ENCODE assay signal across 8 cellular contexts in genomic region chr14:23969433-23970282, GRCh38. TPM values are rescaled to one million over a fixed set of nuclear protein-coding genes. Genes with fewer than 3 reads are reported as not detected.
DNase-seq lines count a peak whose midpoint lies in the region; ATAC-seq and TF ChIP-seq lines count a peak whose summit lies in the region.
"Not testable (repeated sequence)": the region's sequence is repeated elsewhere in the genome, so short reads cannot be mapped to it uniquely, and the experiment has no call there.

No MANE protein-coding gene starts in this region.

- not testable (repeated sequence) for H3K27me3 ChIP-seq in ascending aorta; heart left ventricle; osteoblast (ENCODE audit: insufficient read depth, low read length)

- H3K4me3 ChIP-seq in ascending aorta (peak overlapping the region; percentile 52 to 63), heart left ventricle (peak overlapping the region; percentile 24 to 63 (median 50)), osteoblast (ENCODE audit: insufficient read depth, low read length) (peak overlapping the region; percentile 63)

- peak; percentile 78 for ATAC-seq in HG02571 (IDR thresholded peaks at IDR 0.05; ENCODE audit: unreplicated experiment)
- ATAC-seq in activated CD4-positive, alpha-beta T cell treated with anti-CD3 and anti-CD28 coated beads for 36 hours: peak; percentile 95
- peak; percentile 57 to 97 (median 92) for ATAC-seq in heart left ventricle
- peak; percentile 95 for ATAC-seq in stimulated activated effector memory CD8-positive, alpha-beta T cell treated with anti-CD3 and anti-CD28 coated beads, Interleukin-12 subunit alpha, Interleukin-12 subunit beta, amount 100 ng/mL, for 72 hours

- H3K27ac Mint-ChIP-seq in activated CD4-positive, alpha-beta T cell treated with anti-CD3 and anti-CD28 coated beads for 36 hours; stimulated activated effector memory CD8-positive, alpha-beta T cell treated with anti-CD3 and anti-CD28 coated beads, Interleukin-12 subunit alpha, Interleukin-12 subunit beta, amount 100 ng/mL, for 72 hours: not testable (repeated sequence)

- peak overlapping the region; percentile 65 for H3K4me2 ChIP-seq in osteoblast (ENCODE audit: insufficient read depth, low read length)

- 8 to 10% (median 9%) methylated on average over 13 to 58 of the region's 65 CpGs for WGBS in heart left ventricle, 4 donors

- POLR2A ChIA-PET in activated CD4-positive, alpha-beta T cell treated with anti-CD3 and anti-CD28 coated beads for 36 hours (lab: Charles Lee): not testable (repeated sequence)

- H4K20me1 ChIP-seq in osteoblast (ENCODE audit: insufficient read depth, low read length): not testable (repeated sequence)

- not testable (repeated sequence) for H3K36me3 Mint-ChIP-seq in activated CD4-positive, alpha-beta T cell treated with anti-CD3 and anti-CD28 coated beads for 36 hours (ENCODE audit: low read depth); stimulated activated effector memory CD8-positive, alpha-beta T cell treated with anti-CD3 and anti-CD28 coated beads, Interleukin-12 subunit alpha, Interleukin-12 subunit beta, amount 100 ng/mL, for 72 hours

- H3K79me2 ChIP-seq in osteoblast (ENCODE audit: insufficient read depth, low read length): not testable (repeated sequence)

- not testable (repeated sequence) for TF ChIP-seq CTCF in ascending aorta (IDR thresholded peaks at IDR 0.05); heart left ventricle (IDR thresholded peaks at IDR 0.05); osteoblast (IDR thresholded peaks at IDR 0.05; ENCODE audit: extremely low read depth, low read depth, low read length)

- DNase-seq in EH (ENCODE audit: low read depth): peak; percentile 28
- DNase-seq in NCI-H1092 treated with DMSO at 0.1 percent for 48 hours (lab: John Stamatoyannopoulos, UW): peak; percentile 58
- DNase-seq in activated CD4-positive, alpha-beta T cell treated with anti-CD3 and anti-CD28 coated beads for 36 hours: peak; percentile 76
- peak in 1 of 2 donors; percentile 82 for DNase-seq in ascending aorta (ENCODE audit: low spot score in 2 of 2)
- peak; percentile 36 to 77 (median 69) for DNase-seq in heart left ventricle
- not testable (repeated sequence) for DNase-seq in osteoblast (ENCODE audit: insufficient read length, low spot score, missing footprints)
- peak; percentile 43 to 75 for DNase-seq in stimulated activated effector memory CD8-positive, alpha-beta T cell treated with anti-CD3 and anti-CD28 coated beads, Interleukin-12 subunit alpha, Interleukin-12 subunit beta, amount 100 ng/mL, for 72 hours (ENCODE audit: low spot score in 2 of 2)

- H3K4me3 Mint-ChIP-seq in activated CD4-positive, alpha-beta T cell treated with anti-CD3 and anti-CD28 coated beads for 36 hours: peak overlapping the region; percentile 46
- H3K4me3 Mint-ChIP-seq in stimulated activated effector memory CD8-positive, alpha-beta T cell treated with anti-CD3 and anti-CD28 coated beads, Interleukin-12 subunit alpha, Interleukin-12 subunit beta, amount 100 ng/mL, for 72 hours: not testable (repeated sequence)

- not testable (repeated sequence) for H3K9me3 Mint-ChIP-seq in activated CD4-positive, alpha-beta T cell treated with anti-CD3 and anti-CD28 coated beads for 36 hours (ENCODE audit: low read depth); stimulated activated effector memory CD8-positive, alpha-beta T cell treated with anti-CD3 and anti-CD28 coated beads, Interleukin-12 subunit alpha, Interleukin-12 subunit beta, amount 100 ng/mL, for 72 hours

- not testable (repeated sequence) for H3K4me1 ChIP-seq in ascending aorta; heart left ventricle; osteoblast (ENCODE audit: insufficient read depth, low read length)

- H3K9me3 ChIP-seq in ascending aorta; heart left ventricle; osteoblast (ENCODE audit: low read depth, low read length): not testable (repeated sequence)

- H3K36me3 ChIP-seq in ascending aorta; heart left ventricle; osteoblast (ENCODE audit: insufficient read depth, low read length): not testable (repeated sequence)

- not testable (repeated sequence) for H3K27me3 Mint-ChIP-seq in activated CD4-positive, alpha-beta T cell treated with anti-CD3 and anti-CD28 coated beads for 36 hours

- H3K27ac ChIP-seq in ascending aorta; osteoblast (ENCODE audit: low read depth, low read length): not testable (repeated sequence)
- peak overlapping the region in 2 of 12 donors; percentile 37 to 73 for H3K27ac ChIP-seq in heart left ventricle

- CTCF ChIA-PET in activated CD4-positive, alpha-beta T cell treated with anti-CD3 and anti-CD28 coated beads for 36 hours (lab: Charles Lee): not testable (repeated sequence)

- not testable (repeated sequence) for H3K4me1 Mint-ChIP-seq in activated CD4-positive, alpha-beta T cell treated with anti-CD3 and anti-CD28 coated beads for 36 hours; stimulated activated effector memory CD8-positive, alpha-beta T cell treated with anti-CD3 and anti-CD28 coated beads, Interleukin-12 subunit alpha, Interleukin-12 subunit beta, amount 100 ng/mL, for 72 hours

- intact Hi-C loops in activated CD4-positive, alpha-beta T cell treated with anti-CD3 and anti-CD28 coated beads for 36 hours (cut with DNase I, micrococcal nuclease); ascending aorta (cut with DNase I); heart left ventricle (cut with DNase I): not testable (repeated sequence)

- TF ChIP-seq POLR2A in heart left ventricle (IDR thresholded peaks at IDR 0.05): not testable (repeated sequence)

- H2AFZ ChIP-seq in osteoblast (ENCODE audit: low read length): peak overlapping the region; percentile 62

RNA-seq across cellular contexts. Expression of gene DHRS4, which starts 16.1 kb away (rescaled TPM):
- total RNA-seq in activated CD4-positive, alpha-beta T cell treated with anti-CD3 and anti-CD28 coated beads for 36 hours: 10 to 100 TPM; 32.2 to 36.2 TPM
- total RNA-seq in ascending aorta: 9.8 TPM
- 10 to 100 TPM; 20.3 to 48.5 (median 30.3) TPM for total RNA-seq in heart left ventricle
- 10 to 100 TPM; 36.2 to 76.3 TPM for polyA plus RNA-seq in heart left ventricle
- 31.5 and 36.5 TPM in 2 replicates for total RNA-seq in osteoblast

RNA-seq across cellular contexts. Expression of gene DHRS4L2, which starts 19.1 kb away (rescaled TPM):
- 10 to 100 TPM; 27.5 to 27.6 TPM for total RNA-seq in activated CD4-positive, alpha-beta T cell treated with anti-CD3 and anti-CD28 coated beads for 36 hours
- total RNA-seq in ascending aorta (31.5 TPM), heart left ventricle (10 to 100 TPM; 17.9 to 37.1 (median 27.5) TPM), osteoblast (9.0 and 9.7 TPM in 2 replicates)
- 10 to 100 TPM; 22.2 to 65.9 TPM for polyA plus RNA-seq in heart left ventricle
